2 cellular contexts compared by ENCODE assay signal in the genomic region with DNA sequence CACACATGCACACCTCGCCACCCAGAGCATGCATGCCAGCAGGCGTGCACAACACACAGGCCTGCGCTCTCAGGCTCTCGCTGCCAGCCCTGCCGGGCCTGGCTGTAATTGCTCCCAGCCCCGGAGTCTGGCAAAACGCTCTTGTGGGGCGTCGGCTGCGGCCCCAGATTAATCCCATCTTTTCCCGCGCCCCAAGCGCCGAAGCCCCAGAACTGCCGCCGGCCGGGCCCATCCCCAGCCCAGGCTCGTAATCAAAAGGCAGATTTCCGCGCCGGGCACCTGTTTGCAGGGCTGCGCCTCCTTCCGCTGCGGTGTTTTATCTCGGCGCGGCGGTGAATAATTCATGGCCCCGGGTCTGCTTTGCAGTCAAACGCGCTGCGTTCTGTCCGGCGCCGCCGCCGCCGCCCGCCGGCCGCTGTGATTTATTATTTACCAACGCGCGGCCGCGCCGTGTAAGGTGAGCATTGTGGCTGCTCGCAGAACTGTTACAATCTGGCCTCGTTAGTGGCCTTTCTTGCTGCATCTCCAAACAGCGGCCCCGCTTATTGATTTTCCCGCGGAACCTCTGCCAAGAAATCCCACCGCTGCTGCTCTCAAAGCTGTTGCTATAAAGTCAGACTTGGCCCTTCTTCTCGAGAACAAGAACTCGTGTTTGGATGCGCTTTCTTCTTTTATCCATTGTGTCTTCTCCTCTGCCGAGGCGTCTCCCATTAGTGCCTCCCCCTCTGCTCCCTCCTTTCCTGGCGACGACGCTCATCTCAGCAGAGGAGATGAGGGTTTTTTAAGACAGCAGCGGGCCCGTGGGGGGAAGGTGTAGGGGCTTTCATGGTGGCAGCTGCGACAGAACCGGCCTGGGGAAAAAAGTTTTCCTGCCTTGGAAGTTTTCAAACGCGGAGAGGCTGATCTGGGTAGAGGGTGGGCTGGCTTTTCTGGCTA.
TF ChIP-seq lines count a peak whose summit lies in the region.

No MANE protein-coding gene starts in this region.

TF ChIP-seq in A549, 52 proteins besides CTCF, POLR2A, EP300 and RAD21 (continued from another document):
- TF ChIP-seq MAFK (IDR thresholded peaks at IDR 0.05; ENCODE audit: partially characterized antibody): no peak

TF ChIP-seq in HEK293, 187 proteins besides CTCF, POLR2A, EP300 and RAD21 (continued from another document):
- peak; percentile 100 for TF ChIP-seq ZBTB20 (tag by site-specific recombination; IDR thresholded peaks at IDR 0.05)
- peak; percentile 64; the same call in 1 of the 2 replicates for TF ChIP-seq SCRT1 (tag by site-specific recombination; IDR thresholded peaks at IDR 0.05; ENCODE audit: borderline replicate concordance)
- peak; percentile 84 for TF ChIP-seq SCRT2 (tag by site-specific recombination; IDR thresholded peaks at IDR 0.05)
- TF ChIP-seq SP7 (tag by site-specific recombination; IDR thresholded peaks at IDR 0.05): 0 out of 2 replicates have a peak, but pooled peaks have one; percentile 37
- TF ChIP-seq ZNF366 (tag by site-specific recombination; conservative IDR thresholded peaks at IDR 0.05): no peak
- TF ChIP-seq ZNF600 (tag by site-specific recombination; IDR thresholded peaks at IDR 0.05): 0 out of 2 replicates have a peak, but pooled peaks have one; percentile 12
- TF ChIP-seq ZBTB8A (tag by site-specific recombination; IDR thresholded peaks at IDR 0.05): peak; percentile 48
- TF ChIP-seq, protein P1, sequence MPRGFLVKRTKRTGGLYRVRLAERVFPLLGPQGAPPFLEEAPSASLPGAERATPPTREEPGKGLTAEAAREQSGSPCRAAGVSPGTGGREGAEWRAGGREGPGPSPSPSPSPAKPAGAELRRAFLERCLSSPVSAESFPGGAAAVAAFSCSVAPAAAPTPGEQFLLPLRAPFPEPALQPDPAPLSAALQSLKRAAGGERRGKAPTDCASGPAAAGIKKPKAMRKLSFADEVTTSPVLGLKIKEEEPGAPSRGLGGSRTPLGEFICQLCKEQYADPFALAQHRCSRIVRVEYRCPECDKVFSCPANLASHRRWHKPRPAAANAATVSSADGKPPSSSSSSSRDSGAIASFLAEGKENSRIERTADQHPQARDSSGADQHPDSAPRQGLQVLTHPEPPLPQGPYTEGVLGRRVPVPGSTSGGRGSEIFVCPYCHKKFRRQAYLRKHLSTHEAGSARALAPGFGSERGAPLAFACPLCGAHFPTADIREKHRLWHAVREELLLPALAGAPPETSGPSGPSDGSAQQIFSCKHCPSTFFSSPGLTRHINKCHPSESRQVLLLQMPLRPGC (tag by site-specific recombination; IDR thresholded peaks at IDR 0.05): no peak
- TF ChIP-seq, protein P2, sequence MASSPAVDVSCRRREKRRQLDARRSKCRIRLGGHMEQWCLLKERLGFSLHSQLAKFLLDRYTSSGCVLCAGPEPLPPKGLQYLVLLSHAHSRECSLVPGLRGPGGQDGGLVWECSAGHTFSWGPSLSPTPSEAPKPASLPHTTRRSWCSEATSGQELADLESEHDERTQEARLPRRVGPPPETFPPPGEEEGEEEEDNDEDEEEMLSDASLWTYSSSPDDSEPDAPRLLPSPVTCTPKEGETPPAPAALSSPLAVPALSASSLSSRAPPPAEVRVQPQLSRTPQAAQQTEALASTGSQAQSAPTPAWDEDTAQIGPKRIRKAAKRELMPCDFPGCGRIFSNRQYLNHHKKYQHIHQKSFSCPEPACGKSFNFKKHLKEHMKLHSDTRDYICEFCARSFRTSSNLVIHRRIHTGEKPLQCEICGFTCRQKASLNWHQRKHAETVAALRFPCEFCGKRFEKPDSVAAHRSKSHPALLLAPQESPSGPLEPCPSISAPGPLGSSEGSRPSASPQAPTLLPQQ (tag by site-specific recombination; IDR thresholded peaks at IDR 0.05): peak; percentile 42; the same call in 1 of the 2 replicates
- 0 out of 2 replicates have a peak, but pooled peaks have one; percentile 50 for TF ChIP-seq ZNF660 (tag by site-specific recombination; IDR thresholded peaks at IDR 0.05)
- TF ChIP-seq, protein P3, sequence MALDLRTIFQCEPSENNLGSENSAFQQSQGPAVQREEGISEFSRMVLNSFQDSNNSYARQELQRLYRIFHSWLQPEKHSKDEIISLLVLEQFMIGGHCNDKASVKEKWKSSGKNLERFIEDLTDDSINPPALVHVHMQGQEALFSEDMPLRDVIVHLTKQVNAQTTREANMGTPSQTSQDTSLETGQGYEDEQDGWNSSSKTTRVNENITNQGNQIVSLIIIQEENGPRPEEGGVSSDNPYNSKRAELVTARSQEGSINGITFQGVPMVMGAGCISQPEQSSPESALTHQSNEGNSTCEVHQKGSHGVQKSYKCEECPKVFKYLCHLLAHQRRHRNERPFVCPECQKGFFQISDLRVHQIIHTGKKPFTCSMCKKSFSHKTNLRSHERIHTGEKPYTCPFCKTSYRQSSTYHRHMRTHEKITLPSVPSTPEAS (tag by site-specific recombination; IDR thresholded peaks at IDR 0.05): no peak
- TF ChIP-seq ZNF266 (tag by site-specific recombination; IDR thresholded peaks at IDR 0.05; ENCODE audit: low read depth): no peak
- peak; percentile 55; the same call in 1 of the 2 replicates for TF ChIP-seq ZNF561 (tag by site-specific recombination; IDR thresholded peaks at IDR 0.05; ENCODE audit: borderline replicate concordance)
- no peak for TF ChIP-seq ZNF510 (tag by site-specific recombination; IDR thresholded peaks at IDR 0.05; ENCODE audit: insufficient replicate concordance)
TF ChIP-seq in HEK293: peak in this region for 13.
